Comparison of ENCODE assay signal across 15 cellular contexts in genomic region chr3:86973440-86973839, GRCh38. TPM values are rescaled to one million over a fixed set of nuclear protein-coding genes. Genes with fewer than 3 reads are reported as not detected.
A peak's percentile ranks its signal among the peaks of the same experiment; 100 is the strongest.
DNase-seq lines count a peak whose midpoint lies in the region; ATAC-seq and TF ChIP-seq lines count a peak whose summit lies in the region.
"Had no signal": no experiment of that assay in that cellular context is flagged by ENCODE, and none has a peak within 500 bp of the region (broad histone marks: within the 10 kb centered on the region; RNA-seq: fewer than 3 reads in every experiment).

No MANE protein-coding gene starts in this region.

- H3K9me3 ChIP-seq in gastroesophageal sphincter: no peaks in the 10 kb centered on the region
- H3K9me3 ChIP-seq: colonic mucosa, heart right ventricle, pancreas had no signal

- H3K4me3 ChIP-seq in gastroesophageal sphincter: no peak overlapping the region
- H3K4me3 ChIP-seq: colonic mucosa, heart right ventricle, pancreas had no signal

- ATAC-seq in gastroesophageal sphincter (peak; percentile 64), GM18861 (IDR thresholded peaks at IDR 0.05; ENCODE audit: unreplicated experiment) (no peak), HG03097 (IDR thresholded peaks at IDR 0.05; ENCODE audit: low FRiP score, unreplicated experiment) (no peak), HG03175 (IDR thresholded peaks at IDR 0.05; ENCODE audit: unreplicated experiment) (no peak)

- no peak overlapping the region for H3K27ac ChIP-seq in gastroesophageal sphincter
- H3K27ac ChIP-seq: colonic mucosa, pancreas had no signal

- 63 to 69% methylated on average over 2 to 3 of the region's 3 CpGs for WGBS in gastroesophageal sphincter (ENCODE audit: low coverage in 1 of 2), 2 donors

- TF ChIP-seq POLR2A in gastroesophageal sphincter (IDR thresholded peaks at IDR 0.05): no peak

- H3K4me1 ChIP-seq in gastroesophageal sphincter: peaks cover 0 to 4% (median 0%) of the 10 kb centered on the region in 3 donors
- H3K4me1 ChIP-seq: colonic mucosa had no signal

- peak; percentile 95 for DNase-seq in HCEC 1CT
- peak; percentile 72 for DNase-seq in amniotic stem cell (lab: John Stamatoyannopoulos, UW)
- DNase-seq in smooth muscle cell of the brain vasculature (ENCODE audit: low read depth, low spot score): peak; percentile 59
- no peak for DNase-seq in foreskin melanocyte
- DNase-seq: activated CD4-positive, alpha-beta T cell treated with anti-CD3 and anti-CD28 coated beads for 4 hours; activated effector memory CD4-positive, alpha-beta T cell treated with Interleukin-2 at 50 U/mL for 16 hours; colonic mucosa; heart right ventricle; NCI-H187; NK-92 treated with Interleukin-12 subunit alpha and Interleukin-12 subunit beta, amount 100 ng/mL, for 24 hours; pancreas had no signal

- no peaks in the 10 kb centered on the region for H3K27me3 ChIP-seq in gastroesophageal sphincter
- H3K27me3 ChIP-seq: colonic mucosa, heart right ventricle, pancreas had no signal

- TF ChIP-seq CTCF in gastroesophageal sphincter (IDR thresholded peaks at IDR 0.05): no peak

- H3K36me3 ChIP-seq in gastroesophageal sphincter: peaks cover 0 to 17% of the 10 kb centered on the region in 2 donors
- H3K36me3 ChIP-seq: colonic mucosa, pancreas had no signal

- TF ChIP-seq EP300 in gastroesophageal sphincter (IDR thresholded peaks at IDR 0.05): no peak

RNA-seq across cellular contexts. Expression of gene VGLL3, which starts 17.5 kb away (rescaled TPM):
- total RNA-seq in gastroesophageal sphincter: 10 to 100 TPM; 12.5 to 43.3 (median 32.1) TPM
